In the genomic region with DNA sequence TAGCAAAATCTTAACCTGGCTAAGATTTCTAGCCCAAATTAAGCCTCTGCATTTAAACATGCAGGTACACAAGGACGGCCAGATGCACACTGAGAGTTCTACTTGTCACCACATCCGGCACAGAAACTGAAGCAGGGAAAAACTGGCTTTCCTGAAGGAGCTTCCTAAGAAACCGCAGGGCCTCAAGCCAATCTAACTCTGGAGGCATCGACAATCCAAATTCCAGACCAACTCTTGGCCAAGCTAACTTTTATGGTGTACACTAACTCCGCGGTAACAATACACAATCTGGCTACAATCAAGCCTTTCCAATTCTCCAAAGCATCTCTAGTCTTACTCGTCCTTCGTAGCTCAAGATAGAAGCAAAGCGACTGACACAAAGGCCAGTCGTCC, we compare ENCODE assay signal across 8 cellular contexts. TPM values are rescaled to one million over a fixed set of nuclear protein-coding genes. Genes with fewer than 3 reads are reported as not detected.
A peak's percentile ranks its signal among the peaks of the same experiment; 100 is the strongest.
DNase-seq lines count a peak whose midpoint lies in the region; ATAC-seq lines count a peak whose summit lies in the region.

No MANE protein-coding gene starts in this region.

- no peaks in the 10 kb centered on the region for H3K9me3 Mint-ChIP-seq in activated T-cell treated with anti-CD3 and anti-CD28 coated beads, Interleukin-2, amount 50 U/mL, for 72 hours

- H3K27me3 Mint-ChIP-seq in activated T-cell treated with anti-CD3 and anti-CD28 coated beads, Interleukin-2, amount 50 U/mL, for 72 hours (ENCODE audit: low read depth), result no peaks in the 10 kb centered on the region

- H3K4me1 ChIP-seq in iPS-15b (ENCODE audit: control insufficient read depth, insufficient read depth, low read length) (peaks cover 11% of the 10 kb centered on the region), stomach smooth muscle (ENCODE audit: control insufficient read depth, insufficient read depth, low read length) (peaks cover 12% of the 10 kb centered on the region)

- H3K4me3 ChIP-seq in iPS-15b (ENCODE audit: low read depth, low read length) (peak overlapping the region; percentile 86), stomach smooth muscle (ENCODE audit: low read length in 2 of 2) (peak overlapping the region; percentile 78 to 88)

- peak overlapping the region; percentile 87 for H3K9ac ChIP-seq in iPS-15b (ENCODE audit: low read depth, low read length)
- H3K9ac ChIP-seq in stomach smooth muscle (ENCODE audit: low read length in 2 of 2), result peak overlapping the region; percentile 76 to 89

- DNase-seq in ELF-1 (ENCODE audit: low read depth, low spot score) (peak; percentile 55), HK-2 (ENCODE audit: unreplicated experiment) (peak; percentile 28), posterior cingulate gyrus (no peak)
- no peak for DNase-seq in activated T-cell treated with anti-CD3 and anti-CD28 coated beads, Interleukin-2, amount 50 U/mL, for 72 hours
- no peak for DNase-seq in activated effector memory CD4-positive, alpha-beta T cell treated with Interleukin-2 at 50 U/mL for 16 hours

- no peaks in the 10 kb centered on the region for H3K27me3 ChIP-seq in iPS-15b (ENCODE audit: control insufficient read depth, insufficient read depth, low read length)
- H3K27me3 ChIP-seq in stomach smooth muscle (ENCODE audit: control insufficient read depth in 1 of 2, insufficient read depth in 2 of 2, low read length in 2 of 2), result no peaks in the 10 kb centered on the region

- intact Hi-C loops in posterior cingulate gyrus (cut with DNase I), result no loop called here

- H3K36me3 Mint-ChIP-seq in activated T-cell treated with anti-CD3 and anti-CD28 coated beads, Interleukin-2, amount 50 U/mL, for 72 hours (ENCODE audit: insufficient read depth in 2 of 2), result peaks cover 0 to 2% of the 10 kb centered on the region in 2 donors

- peaks cover 42% of the 10 kb centered on the region for H3K4me1 Mint-ChIP-seq in activated T-cell treated with anti-CD3 and anti-CD28 coated beads, Interleukin-2, amount 50 U/mL, for 72 hours (ENCODE audit: low read depth)

- peak; percentile 2 for ATAC-seq in GM19468 (IDR thresholded peaks at IDR 0.05; ENCODE audit: extremely low read depth, unreplicated experiment)
- peak; percentile 0 to 4 for ATAC-seq in activated T-cell treated with anti-CD3 and anti-CD28 coated beads, Interleukin-2, amount 50 U/mL, for 72 hours (replicated peaks in 1 of 2)

- peak overlapping the region; percentile 76 for H3K27ac Mint-ChIP-seq in activated T-cell treated with anti-CD3 and anti-CD28 coated beads, Interleukin-2, amount 50 U/mL, for 72 hours

- peak overlapping the region; percentile 94 to 97 for H3K4me3 Mint-ChIP-seq in activated T-cell treated with anti-CD3 and anti-CD28 coated beads, Interleukin-2, amount 50 U/mL, for 72 hours

- no peaks in the 10 kb centered on the region for H3K9me3 ChIP-seq in iPS-15b (ENCODE audit: control insufficient read depth, insufficient read depth, low read length)
- no peaks in the 10 kb centered on the region for H3K9me3 ChIP-seq in stomach smooth muscle (ENCODE audit: control insufficient read depth in 2 of 2, low read length in 2 of 2)

- no peaks in the 10 kb centered on the region for H3K36me3 ChIP-seq in iPS-15b (ENCODE audit: control insufficient read depth, insufficient read depth, low read length)
- no peaks in the 10 kb centered on the region for H3K36me3 ChIP-seq in stomach smooth muscle (ENCODE audit: control insufficient read depth in 2 of 2, insufficient read depth in 2 of 2, low read length in 2 of 2)

- peak overlapping the region; percentile 98 for H3K27ac ChIP-seq in stomach smooth muscle (ENCODE audit: low read length)

RNA-seq across cellular contexts. Expression of gene MSANTD2, which starts 1.2 kb away (rescaled TPM):
- 10 to 100 TPM; 11.1 to 12.5 TPM for total RNA-seq in activated T-cell treated with anti-CD3 and anti-CD28 coated beads, Interleukin-2, amount 50 U/mL, for 72 hours

RNA-seq across cellular contexts. Expression of gene ESAM, which starts 36.9 kb away (rescaled TPM):
- 1 to 10 TPM in 1 of 2 donors, under 1 TPM in 1; 0.88 to 1.1 TPM for total RNA-seq in activated T-cell treated with anti-CD3 and anti-CD28 coated beads, Interleukin-2, amount 50 U/mL, for 72 hours

RNA-seq across cellular contexts. Expression of gene VSIG2, which starts 46.9 kb away (rescaled TPM):
- total RNA-seq in activated T-cell treated with anti-CD3 and anti-CD28 coated beads, Interleukin-2, amount 50 U/mL, for 72 hours, result under 1 TPM; 0.35 to 0.48 TPM

RNA-seq across cellular contexts. Expression of gene NRGN, which starts 59.2 kb away (rescaled TPM):
- total RNA-seq in activated T-cell treated with anti-CD3 and anti-CD28 coated beads, Interleukin-2, amount 50 U/mL, for 72 hours, result 1 to 10 TPM; 4.2 to 4.4 TPM

Comparison
In these comparisons a context has a peak if more than half of its experiments do, and no peak if none do; other contexts are left out.
1. DNase-seq: peak in ELF-1 (single experiment) and HK-2 (single experiment); none in activated T-cell treated with anti-CD3 and anti-CD28 coated beads, Interleukin-2, amount 50 U/mL, for 72 hours (0 of 2), activated effector memory CD4-positive, alpha-beta T cell treated with Interleukin-2 at 50 U/mL for 16 hours (single experiment) and posterior cingulate gyrus (0 of 10).